In genomic region chr7:44196450-44196872, GRCh38 we compare ENCODE assay signal across 8 cellular contexts. TPM values are rescaled to one million over a fixed set of nuclear protein-coding genes. Genes with fewer than 3 reads are reported as not detected.
DNase-seq lines count a peak whose midpoint lies in the region; ATAC-seq and TF ChIP-seq lines count a peak whose summit lies in the region.

No MANE protein-coding gene starts in this region.

- TF ChIP-seq RAD21 in Ishikawa (IDR thresholded peaks at IDR 0.05; ENCODE audit: low read depth): peak; percentile 96

- ATAC-seq in RWPE2 (ENCODE audit: low read depth): no peak
- ATAC-seq in GM19455 (IDR thresholded peaks at IDR 0.05; ENCODE audit: unreplicated experiment): no peak
- ATAC-seq in HG03469 (IDR thresholded peaks at IDR 0.05; ENCODE audit: unreplicated experiment): no peak

- no peak overlapping the region for H3K27ac ChIP-seq in RWPE2 (ENCODE audit: poor library complexity, severe bottlenecking)
- peak overlapping the region in 1 of 59 donors; percentile 28 for H3K27ac ChIP-seq in dorsolateral prefrontal cortex
- H3K27ac ChIP-seq in mesendoderm (ENCODE audit: low read depth, low read length): no peak overlapping the region

- no peaks in the 10 kb centered on the region for H3K9me3 ChIP-seq in RWPE2 (ENCODE audit: severe bottlenecking)

- H3K4me3 ChIP-seq in RWPE2 (ENCODE audit: severe bottlenecking) (no peak overlapping the region), dorsolateral prefrontal cortex (no peak overlapping the region), mesendoderm (ENCODE audit: low read length) (no peak overlapping the region)

- H3K9ac ChIP-seq in mesendoderm (ENCODE audit: low read length): no peak overlapping the region

- TF ChIP-seq CTCF in RWPE2 (IDR thresholded peaks at IDR 0.05; ENCODE audit: poor library complexity, severe bottlenecking): peak; percentile 61
- TF ChIP-seq CTCF in dorsolateral prefrontal cortex (IDR thresholded peaks at IDR 0.05 in 54 of 56, conservative IDR thresholded peaks at IDR 0.05 in 2 of 56; ENCODE audit: low read depth in 1 of 56, partially characterized antibody in 56 of 56): peak in 54 of 56 donors; percentile 39 to 77 (median 67)

- peak; percentile 28 for DNase-seq in activated CD4-positive, CD25-positive, alpha-beta regulatory T cell treated with anti-CD3 and anti-CD28 coated beads, Interleukin-2, amount 50 U/mL, for 72 hours
- DNase-seq in activated CD4-positive, CD25-positive, alpha-beta regulatory T cell (lab: John Stamatoyannopoulos, UW): no peak
- DNase-seq in RWPE2 (ENCODE audit: low spot score) (peak; percentile 6), dorsolateral prefrontal cortex (peak in 2 of 10 donors; percentile 54 to 65), mesendoderm (peak; percentile 59)

- no peak overlapping the region for H3K23ac ChIP-seq in mesendoderm (ENCODE audit: low read length)

- no peak overlapping the region for H3K4me2 ChIP-seq in mesendoderm (ENCODE audit: low read length)

- no peak overlapping the region for H3K18ac ChIP-seq in mesendoderm (ENCODE audit: low read length)

- no peak overlapping the region for H2AK5ac ChIP-seq in mesendoderm (ENCODE audit: low read length)

- H3K4me1 ChIP-seq in RWPE2 (ENCODE audit: insufficient read depth, poor library complexity, severe bottlenecking): no peaks in the 10 kb centered on the region
- H3K4me1 ChIP-seq in mesendoderm (ENCODE audit: control insufficient read depth, low read depth, low read length): no peaks in the 10 kb centered on the region

- intact Hi-C loops in dorsolateral prefrontal cortex (cut with DNase I): loop anchor here in 1 of 2 donors (5.0 kb wide), 1 partner anchor 119 kb away; no protein-coding TSS in a partner anchor

- H2BK5ac ChIP-seq in mesendoderm (ENCODE audit: low read length): no peak overlapping the region

- H3K79me2 ChIP-seq in mesendoderm (ENCODE audit: control insufficient read depth, insufficient read depth, low read length): peaks cover 4% of the 10 kb centered on the region

- H3K79me1 ChIP-seq in mesendoderm (ENCODE audit: low read length): no peaks in the 10 kb centered on the region

- no peak overlapping the region for H3K56ac ChIP-seq in mesendoderm (ENCODE audit: low read length)

- no peaks in the 10 kb centered on the region for H3K27me3 ChIP-seq in RWPE2 (ENCODE audit: insufficient read depth, poor library complexity, severe bottlenecking)
- peaks cover 0 to 6% (median 0%) of the 10 kb centered on the region in 45 donors for H3K27me3 ChIP-seq in dorsolateral prefrontal cortex
- H3K27me3 ChIP-seq in mesendoderm (ENCODE audit: insufficient read depth, low read length, poor library complexity): no peaks in the 10 kb centered on the region

- no peak overlapping the region for H2BK120ac ChIP-seq in mesendoderm (ENCODE audit: low read depth, low read length)

- H3K36me3 ChIP-seq in RWPE2 (ENCODE audit: low read depth): no peaks in the 10 kb centered on the region
- H3K36me3 ChIP-seq in mesendoderm (ENCODE audit: control insufficient read depth, insufficient read depth, low read length): no peaks in the 10 kb centered on the region

- H4K8ac ChIP-seq in mesendoderm (ENCODE audit: low read depth, low read length): no peak overlapping the region

- H3K4ac ChIP-seq in mesendoderm (ENCODE audit: low read depth, low read length): no peak overlapping the region

- TF ChIP-seq EP300 in Ishikawa (IDR thresholded peaks at IDR 0.05; ENCODE audit: borderline replicate concordance): no peak

- H2BK15ac ChIP-seq in mesendoderm (replicated peaks; ENCODE audit: low read depth): no peak overlapping the region

- WGBS in mesendoderm (ENCODE audit: extremely low coverage, insufficient coverage, low lambda C conversion rate): no CpG with 5 or more reads among the region's 3 CpGs

- no peak overlapping the region for H4K5ac ChIP-seq in mesendoderm (ENCODE audit: low read length)

TF ChIP-seq in Ishikawa, 13 proteins besides CTCF, POLR2A, EP300 and RAD21:
- TF ChIP-seq CEBPB (IDR thresholded peaks at IDR 0.05) (no peak), EGR1 (IDR thresholded peaks at IDR 0.05) (no peak), ZBTB7A (IDR thresholded peaks at IDR 0.05; ENCODE audit: low read depth) (no peak), FOXM1 (IDR thresholded peaks at IDR 0.05; ENCODE audit: borderline replicate concordance, low read depth) (no peak), TEAD4 (IDR thresholded peaks at IDR 0.05) (no peak), REST (IDR thresholded peaks at IDR 0.05; ENCODE audit: low read depth) (no peak), TAF1 (IDR thresholded peaks at IDR 0.05; ENCODE audit: low read depth) (no peak), YY1 (IDR thresholded peaks at IDR 0.05; ENCODE audit: low read depth) (no peak), MAX (IDR thresholded peaks at IDR 0.05) (no peak), USF1 (IDR thresholded peaks at IDR 0.05) (no peak), NFIC (IDR thresholded peaks at IDR 0.05) (no peak), TCF12 (IDR thresholded peaks at IDR 0.05; ENCODE audit: low read depth) (no peak), CREB1 (IDR thresholded peaks at IDR 0.05; ENCODE audit: low read depth) (no peak)

RNA-seq across cellular contexts. Expression of gene YKT6, which starts 4.3 kb away (rescaled TPM):
- total RNA-seq in dorsolateral prefrontal cortex: 10 to 100 TPM; 51.6 to 96.6 (median 65.9) TPM
- polyA plus RNA-seq in mesendoderm (2013, experiment 1 of 2): 85.8 TPM
- polyA plus RNA-seq in mesendoderm (2013, experiment 2 of 2): 88.1 TPM

RNA-seq across cellular contexts. Expression of gene GCK, which starts 7.2 kb away (rescaled TPM):
- total RNA-seq in dorsolateral prefrontal cortex: 1 to 10 TPM; 1.4 to 8.9 (median 4.0) TPM
- polyA plus RNA-seq in mesendoderm (2013, experiment 1 of 2): 3.5 TPM
- 3.7 TPM for polyA plus RNA-seq in mesendoderm (2013, experiment 2 of 2)

RNA-seq across cellular contexts. Expression of gene MYL7, which starts 55.3 kb away (rescaled TPM):
- 1 to 10 TPM in 59 of 120 experiments, under 1 TPM in 5, not detected in 56; 0.82 to 5.6 (median 1.9) TPM for total RNA-seq in dorsolateral prefrontal cortex
- polyA plus RNA-seq in mesendoderm (2013, experiment 1 of 2): 75.9 TPM
- 75.4 TPM for polyA plus RNA-seq in mesendoderm (2013, experiment 2 of 2)

Comparison
In these comparisons a context has a peak if more than half of its experiments do, and no peak if none do; other contexts are left out.
1. DNase-seq: peak in activated CD4-positive, CD25-positive, alpha-beta regulatory T cell treated with anti-CD3 and anti-CD28 coated beads, Interleukin-2, amount 50 U/mL, for 72 hours (single experiment), RWPE2 (single experiment) and mesendoderm (single experiment); none in activated CD4-positive, CD25-positive, alpha-beta regulatory T cell (0 of 4).